In genomic region chr13:43368003-43368402, GRCh38 we compare ENCODE assay signal across 9 cellular contexts.
DNase-seq lines count a peak whose midpoint lies in the region; ATAC-seq, FAIRE-seq and TF ChIP-seq lines count a peak whose summit lies in the region.
"Had no signal": no experiment of that assay in that cellular context is flagged by ENCODE, and none has a peak within 500 bp of the region (broad histone marks: within the 10 kb centered on the region; RNA-seq: fewer than 3 reads in every experiment).

No MANE protein-coding gene starts in this region.

- H3K79me2 ChIP-seq in HepG2 (ENCODE audit: insufficient read depth, low read length) (no peaks in the 10 kb centered on the region), PC-9 (ENCODE audit: low read depth) (no peaks in the 10 kb centered on the region), hepatocyte (no peaks in the 10 kb centered on the region)

- intact Hi-C loops in HepG2 (cut with micrococcal nuclease; ENCODE audit: unreplicated experiment), result no loop called here
- intact Hi-C loops in PC-9 (cut with micrococcal nuclease; ENCODE audit: unreplicated experiment), result loop anchor here (5.0 kb wide), 1 partner anchor 39 kb away; no protein-coding TSS in a partner anchor

- H3K4me1 ChIP-seq in liver (ENCODE audit: control insufficient read depth in 4 of 4, insufficient read depth in 4 of 4, low read length in 3 of 4), result peaks cover 0 to 8% (median 5%) of the 10 kb centered on the region in 4 donors
- H3K4me1 ChIP-seq in HepG2 (ENCODE audit: insufficient read depth, low read length), result no peaks in the 10 kb centered on the region
- H3K4me1 ChIP-seq in PC-9 (replicated peaks; ENCODE audit: insufficient read depth), result no peaks in the 10 kb centered on the region
- H3K4me1 ChIP-seq in hepatocyte (ENCODE audit: insufficient read depth), result peaks cover 24% of the 10 kb centered on the region

- H3K36me3 ChIP-seq in liver (ENCODE audit: control insufficient read depth in 4 of 4, insufficient read depth in 3 of 4, low read depth in 1 of 4, low read length in 3 of 4), result no peaks in the 10 kb centered on the region
- H3K36me3 ChIP-seq in HepG2 (replicated peaks in 1 of 2; ENCODE audit: control insufficient read depth in 1 of 2, insufficient read depth in 2 of 2, low read length in 2 of 2), result no peaks in the 10 kb centered on the region
- H3K36me3 ChIP-seq in PC-9 (ENCODE audit: low read depth), result no peaks in the 10 kb centered on the region
- H3K36me3 ChIP-seq in hepatocyte (replicated peaks; ENCODE audit: insufficient read depth, low read depth), result no peaks in the 10 kb centered on the region

- H3K9me2 ChIP-seq in PC-9 (ENCODE audit: insufficient read depth) (no peaks in the 10 kb centered on the region), hepatocyte (replicated peaks; ENCODE audit: insufficient read depth) (no peaks in the 10 kb centered on the region)

- H3K9me3 ChIP-seq in liver (ENCODE audit: control insufficient read depth in 4 of 4, low read length in 3 of 4), result no peaks in the 10 kb centered on the region
- H3K9me3 ChIP-seq in HepG2 (ENCODE audit: low read length), result no peaks in the 10 kb centered on the region
- no peaks in the 10 kb centered on the region for H3K9me3 ChIP-seq in PC-9 (ENCODE audit: insufficient read depth, low read depth)
- H3K9me3 ChIP-seq in hepatocyte (ENCODE audit: low read depth), result no peaks in the 10 kb centered on the region

- POLR2A ChIA-PET in HepG2 (lab: Yijun Ruan, JAX) (no interaction called here), PC-9 (lab: Charles Lee; ENCODE audit: unreplicated experiment) (no interaction called here)

- ATAC-seq in HepG2 (no peak), HG02571 (IDR thresholded peaks at IDR 0.05; ENCODE audit: unreplicated experiment) (no peak)

- 10% methylated on average over 3 of the region's 3 CpGs for WGBS in liver
- 0% methylated on average over 3 of the region's 3 CpGs for WGBS in HepG2 (ENCODE audit: low lambda C conversion rate)
- WGBS in hepatocyte (ENCODE audit: low lambda C conversion rate, missing lambda C conversion rate), result 3% methylated on average over 3 of the region's 3 CpGs

- TF ChIP-seq RAD21 in liver (IDR thresholded peaks at IDR 0.05) (no peak), HepG2 (CRISPR knock-in tag; IDR thresholded peaks at IDR 0.05) (no peak)

- CTCF ChIA-PET in HepG2 (lab: Yijun Ruan, JAX; ENCODE audit: low intra/inter-chr PET ratio, low total read pairs) (no interaction called here), PC-9 (lab: Charles Lee) (no interaction called here)

- no peak for TF ChIP-seq EP300 in HepG2 (IDR thresholded peaks at IDR 0.05; ENCODE audit: low read depth in 2 of 2, low read length in 2 of 2)
- no peak for TF ChIP-seq EP300 in HepG2 (CRISPR knock-in tag; IDR thresholded peaks at IDR 0.05; ENCODE audit: borderline replicate concordance)

- DNase-seq in HepG2 (ENCODE audit: low spot score) (no peak), PC-9 (peak in 1 of 2 experiments; percentile 40), hepatocyte (ENCODE audit: low spot score) (peak; percentile 22), NCI-H2107 treated with DMSO at 0.1 percent for 48 hours (lab: John Stamatoyannopoulos, UW; ENCODE audit: unreplicated experiment) (no peak), KBM-7 (no peak)
- DNase-seq in activated CD4-positive, alpha-beta T cell treated with anti-CD3 and anti-CD28 coated beads, Interleukin-2, amount 50 U/mL, for 1 hour, result no peak
- DNase-seq: NCI-H1930 had no signal

- in situ Hi-C loops in HepG2 (cut with HindIII; ENCODE audit: extremely low pct_ligation_motif_present, low pct_unique_long_range_greater_than_20kb), result no loop called here
- in situ Hi-C loops in KBM-7 (cut with MboI; ENCODE audit: low pct_unique_long_range_greater_than_20kb, low sequenced_read_pairs), result no loop called here

- H3K9ac ChIP-seq in liver (ENCODE audit: low read depth in 1 of 2, low read length in 2 of 2), result no peak overlapping the region
- H3K9ac ChIP-seq in HepG2 (ENCODE audit: insufficient read depth, low read depth, low read length), result no peak overlapping the region

- no peak overlapping the region for H3K4me2 ChIP-seq in HepG2 (ENCODE audit: low read depth, low read length)
- peak overlapping the region; percentile 59 for H3K4me2 ChIP-seq in PC-9
- peak overlapping the region; percentile 35 for H3K4me2 ChIP-seq in hepatocyte

- TF ChIP-seq CTCF in liver (IDR thresholded peaks at IDR 0.05; ENCODE audit: low read depth, low read length, missing input control) (no peak), HepG2 (CRISPR knock-in tag; IDR thresholded peaks at IDR 0.05) (no peak), PC-9 (conservative IDR thresholded peaks at IDR 0.05) (no peak), hepatocyte (IDR thresholded peaks at IDR 0.05; ENCODE audit: poor library complexity) (no peak)

- H3K27ac ChIP-seq in liver (ENCODE audit: low read depth in 1 of 2, low read length in 2 of 2) (no peak overlapping the region), HepG2 (ENCODE audit: extremely low read length, insufficient read depth, low read length) (no peak overlapping the region), PC-9 (0 out of 2 replicates have a peak overlapping the region, but pooled peaks have one; percentile 26), hepatocyte (peak overlapping the region; percentile 48)

- no peaks in the 10 kb centered on the region for H3F3A ChIP-seq in PC-9 (ENCODE audit: insufficient read depth, low read depth)

- H4K20me1 ChIP-seq in HepG2 (ENCODE audit: insufficient read depth, low read length) (no peaks in the 10 kb centered on the region), PC-9 (ENCODE audit: insufficient read depth) (no peaks in the 10 kb centered on the region), hepatocyte (ENCODE audit: insufficient read depth, poor library complexity, severe bottlenecking) (no peaks in the 10 kb centered on the region)

- no peaks in the 10 kb centered on the region for H3K27me3 ChIP-seq in liver (ENCODE audit: control insufficient read depth in 4 of 4, insufficient read depth in 4 of 4, low read length in 3 of 4)
- no peaks in the 10 kb centered on the region for H3K27me3 ChIP-seq in HepG2 (ENCODE audit: control insufficient read depth in 1 of 2, insufficient read depth in 2 of 2, low read length in 2 of 2)
- H3K27me3 ChIP-seq in PC-9 (ENCODE audit: insufficient read depth, low read depth), result no peaks in the 10 kb centered on the region
- no peaks in the 10 kb centered on the region for H3K27me3 ChIP-seq in hepatocyte

- BruUV-seq in HepG2 (replicated peaks; lab: Mats Ljungman, UMichigan) (no TSS peak), PC-9 (replicated peaks; lab: Mats Ljungman, UMichigan) (no TSS peak)

- H2AFZ ChIP-seq in HepG2 (ENCODE audit: low read length) (no peak overlapping the region), PC-9 (peak overlapping the region; percentile 62; the same call in 1 of the 2 replicates), hepatocyte (no peak overlapping the region)

- FAIRE-seq in HepG2 (lab: Jason Lieb, UNC), result no peak

- no peak for TF ChIP-seq POLR2A in HepG2 (IDR thresholded peaks at IDR 0.05; ENCODE audit: insufficient read depth in 1 of 2, low read depth in 2 of 2, low read length in 2 of 2)

- H3K4me3 ChIP-seq in liver (ENCODE audit: low read depth in 1 of 3, low read length in 3 of 3) (peak overlapping the region in 2 of 3 donors; percentile 28 to 35), HepG2 (replicated peaks in 1 of 3; ENCODE audit: insufficient read depth in 1 of 3, low read depth in 2 of 3, low read length in 3 of 3) (no peak overlapping the region), PC-9 (peak overlapping the region; percentile 40), hepatocyte (no peak overlapping the region)

TF ChIP-seq in liver, 16 proteins besides CTCF, POLR2A, EP300 and RAD21 (continues in another document):
- no peak for TF ChIP-seq TAF1 (conservative IDR thresholded peaks at IDR 0.05)
- no peak for TF ChIP-seq FOXA2 (IDR thresholded peaks at IDR 0.05)
- TF ChIP-seq GABPA (IDR thresholded peaks at IDR 0.05 in 1 of 2, conservative IDR thresholded peaks at IDR 0.05 in 1 of 2), result no peak
- TF ChIP-seq, protein P1, sequence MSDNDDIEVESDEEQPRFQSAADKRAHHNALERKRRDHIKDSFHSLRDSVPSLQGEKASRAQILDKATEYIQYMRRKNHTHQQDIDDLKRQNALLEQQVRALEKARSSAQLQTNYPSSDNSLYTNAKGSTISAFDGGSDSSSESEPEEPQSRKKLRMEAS (IDR thresholded peaks at IDR 0.05), result no peak
- TF ChIP-seq NR2F2 (IDR thresholded peaks at IDR 0.05), result no peak
- no peak for TF ChIP-seq JUND (IDR thresholded peaks at IDR 0.05)
- no peak for TF ChIP-seq ATF3 (IDR thresholded peaks at IDR 0.05)
- TF ChIP-seq SP1 (IDR thresholded peaks at IDR 0.05), result no peak

TF ChIP-seq in HepG2, 621 proteins besides CTCF, POLR2A, EP300 and RAD21:
- no peak for TF ChIP-seq ZNF367 (CRISPR knock-in tag; IDR thresholded peaks at IDR 0.05; ENCODE audit: borderline replicate concordance)
- no peak for TF ChIP-seq RFXANK (CRISPR knock-in tag; IDR thresholded peaks at IDR 0.05)
- no peak for TF ChIP-seq NFE2L1 (CRISPR knock-in tag; IDR thresholded peaks at IDR 0.05; ENCODE audit: borderline replicate concordance)
- TF ChIP-seq, protein P2, sequence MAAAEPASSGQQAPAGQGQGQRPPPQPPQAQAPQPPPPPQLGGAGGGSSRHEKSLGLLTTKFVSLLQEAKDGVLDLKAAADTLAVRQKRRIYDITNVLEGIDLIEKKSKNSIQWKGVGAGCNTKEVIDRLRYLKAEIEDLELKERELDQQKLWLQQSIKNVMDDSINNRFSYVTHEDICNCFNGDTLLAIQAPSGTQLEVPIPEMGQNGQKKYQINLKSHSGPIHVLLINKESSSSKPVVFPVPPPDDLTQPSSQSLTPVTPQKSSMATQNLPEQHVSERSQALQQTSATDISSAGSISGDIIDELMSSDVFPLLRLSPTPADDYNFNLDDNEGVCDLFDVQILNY (CRISPR knock-in tag; conservative IDR thresholded peaks at IDR 0.05), result no peak
- TF ChIP-seq ZNF878 (CRISPR knock-in tag; IDR thresholded peaks at IDR 0.05), result no peak

Comparison
In these comparisons a context has a peak if more than half of its experiments do, and no peak if none do; other contexts are left out.
1. H3K4me3 ChIP-seq: peak in liver (2 of 3) and PC-9 (single experiment); none in HepG2 (0 of 3) and hepatocyte (single experiment).
2. H3K27ac ChIP-seq: peak in PC-9 (single experiment) and hepatocyte (single experiment); none in liver (0 of 2) and HepG2 (single experiment).